In genomic region chr6:1322206-1322605, GRCh38 we compare ENCODE assay signal across 11 cellular contexts. TPM values are rescaled to one million over a fixed set of nuclear protein-coding genes. Genes with fewer than 3 reads are reported as not detected.
"Had no signal": no experiment of that assay in that cellular context is flagged by ENCODE, and none has a peak within 500 bp of the region (broad histone marks: within the 10 kb centered on the region; RNA-seq: fewer than 3 reads in every experiment).

No MANE protein-coding gene starts in this region.

- H3K36me3 Mint-ChIP-seq: natural killer cell; stimulated activated effector memory CD8-positive, alpha-beta T cell treated with anti-CD3 and anti-CD28 coated beads, Interleukin-12 subunit alpha, Interleukin-12 subunit beta, amount 100 ng/mL, for 72 hours had no signal

- H3K9me3 Mint-ChIP-seq: activated CD4-positive, alpha-beta memory T cell treated with anti-CD3 and anti-CD28 coated beads, Interleukin-2, amount 10 ng/mL, durations not matched to agents 7 days and 5 days; activated T-cell treated with anti-CD3 and anti-CD28 coated beads, Interleukin-2, amount 50 U/mL, for 72 hours; natural killer cell; stimulated activated effector memory CD8-positive, alpha-beta T cell treated with anti-CD3 and anti-CD28 coated beads, Interleukin-12 subunit alpha, Interleukin-12 subunit beta, amount 100 ng/mL, for 72 hours had no signal

- DNase-seq: activated CD4-positive, alpha-beta memory T cell treated with anti-CD3 and anti-CD28 coated beads, Interleukin-2, amount 10 ng/mL, durations not matched to agents 7 days and 5 days; activated T-cell treated with anti-CD3 and anti-CD28 coated beads, Interleukin-2, amount 50 U/mL, for 72 hours; mucosa of descending colon; natural killer cell; posterior cingulate gyrus; T1000; tibial artery had no signal

- H3K4me3 ChIP-seq: cardiac muscle cell, mucosa of descending colon, tibial artery had no signal

- H3K4me1 ChIP-seq: tibial artery had no signal

- H3K27ac ChIP-seq: cardiac muscle cell, tibial artery, VCaP had no signal

- ATAC-seq: activated T-cell treated with anti-CD3 and anti-CD28 coated beads, Interleukin-2, amount 50 U/mL, for 72 hours; mucosa of descending colon; natural killer cell; stimulated activated effector memory CD8-positive, alpha-beta T cell treated with anti-CD3 and anti-CD28 coated beads, Interleukin-12 subunit alpha, Interleukin-12 subunit beta, amount 100 ng/mL, for 72 hours had no signal

- H3K27ac Mint-ChIP-seq: activated CD4-positive, alpha-beta memory T cell treated with anti-CD3 and anti-CD28 coated beads, Interleukin-2, amount 10 ng/mL, durations not matched to agents 7 days and 5 days; activated T-cell treated with anti-CD3 and anti-CD28 coated beads, Interleukin-2, amount 50 U/mL, for 72 hours; natural killer cell; stimulated activated effector memory CD8-positive, alpha-beta T cell treated with anti-CD3 and anti-CD28 coated beads, Interleukin-12 subunit alpha, Interleukin-12 subunit beta, amount 100 ng/mL, for 72 hours had no signal

- H3K36me3 ChIP-seq: cardiac muscle cell, tibial artery had no signal

- H3K4me3 Mint-ChIP-seq: activated CD4-positive, alpha-beta memory T cell treated with anti-CD3 and anti-CD28 coated beads, Interleukin-2, amount 10 ng/mL, durations not matched to agents 7 days and 5 days; activated T-cell treated with anti-CD3 and anti-CD28 coated beads, Interleukin-2, amount 50 U/mL, for 72 hours; natural killer cell; stimulated activated effector memory CD8-positive, alpha-beta T cell treated with anti-CD3 and anti-CD28 coated beads, Interleukin-12 subunit alpha, Interleukin-12 subunit beta, amount 100 ng/mL, for 72 hours had no signal

- H3K9me3 ChIP-seq: mucosa of descending colon, tibial artery had no signal

- H3K4me1 Mint-ChIP-seq: activated CD4-positive, alpha-beta memory T cell treated with anti-CD3 and anti-CD28 coated beads, Interleukin-2, amount 10 ng/mL, durations not matched to agents 7 days and 5 days; natural killer cell; stimulated activated effector memory CD8-positive, alpha-beta T cell treated with anti-CD3 and anti-CD28 coated beads, Interleukin-12 subunit alpha, Interleukin-12 subunit beta, amount 100 ng/mL, for 72 hours had no signal

RNA-seq across cellular contexts. Expression of gene FOXQ1, which starts 10.3 kb away (rescaled TPM):
- total RNA-seq: activated CD4-positive, alpha-beta memory T cell treated with anti-CD3 and anti-CD28 coated beads, Interleukin-2, amount 10 ng/mL, durations not matched to agents 7 days and 5 days; activated T-cell treated with anti-CD3 and anti-CD28 coated beads, Interleukin-2, amount 50 U/mL, for 72 hours; cardiac muscle cell; lung microvascular endothelial cell; natural killer cell had no signal
